Comparison of ENCODE assay signal across 10 cellular contexts in the genomic region with DNA sequence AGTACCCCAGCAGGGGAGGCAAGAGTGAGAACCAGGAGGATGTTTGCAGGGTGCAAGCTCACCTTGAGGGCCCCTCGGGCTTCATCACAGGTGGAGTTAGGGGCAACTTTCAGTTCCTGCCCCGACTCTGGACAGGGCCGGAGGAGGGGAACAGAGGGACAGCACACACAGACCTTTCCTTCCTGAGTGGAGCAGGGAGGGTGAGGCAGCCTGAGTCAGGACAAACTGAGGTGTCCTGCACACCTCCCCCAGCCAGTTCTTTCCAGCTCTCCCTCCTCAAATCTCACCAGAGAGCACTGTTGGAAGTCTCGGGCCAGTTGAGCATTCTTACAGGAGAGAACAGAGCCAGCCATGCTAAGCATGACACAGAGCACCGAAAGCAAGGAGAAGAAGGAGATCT. TPM values are rescaled to one million over a fixed set of nuclear protein-coding genes. Genes with fewer than 3 reads are reported as not detected.
DNase-seq lines count a peak whose midpoint lies in the region; ATAC-seq and TF ChIP-seq lines count a peak whose summit lies in the region.
"Had no signal": no experiment of that assay in that cellular context is flagged by ENCODE, and none has a peak within 500 bp of the region (broad histone marks: within the 10 kb centered on the region; RNA-seq: fewer than 3 reads in every experiment).

No MANE protein-coding gene starts in this region.

- peaks cover 14% of the 10 kb centered on the region; the same call in 1 of the 2 replicates for H3F3A ChIP-seq in SU-DHL-6 (ENCODE audit: insufficient read depth)

- 51% methylated on average over 5 of the region's 5 CpGs for WGBS in esophagus muscularis mucosa
- WGBS in body of pancreas, 2 donors = 71 to 76% methylated on average over 2 to 5 of the region's 5 CpGs

- peak overlapping the region; percentile 51 for H3K4me2 ChIP-seq in SU-DHL-6 (ENCODE audit: low read depth, low read length, poor library complexity, severe bottlenecking)

- intact Hi-C loops in esophagus muscularis mucosa (cut with DNase I) = no loop called here
- intact Hi-C loops in body of pancreas (cut with DNase I) = loop anchor here (5.0 to 10.0 kb wide), 2 partner anchors 69 to 341 kb away; partner anchors contain the start of gene RUSC1

- DNase-seq in esophagus muscularis mucosa (ENCODE audit: extremely low spot score) = no peak
- no peak for DNase-seq in retinal pigment epithelial cell (ENCODE audit: low read depth)
- DNase-seq in activated CD4-positive, CD25-positive, alpha-beta regulatory T cell treated with anti-CD3 and anti-CD28 coated beads, Interleukin-2, amount 50 U/mL, for 72 hours = no peak
- no peak for DNase-seq in body of pancreas
- DNase-seq in OCI-M1 (lab: John Stamatoyannopoulos, UW) = no peak
- DNase-seq: MV-4-11, thyroid gland had no signal

- TF ChIP-seq CTCF in GM12875 (IDR thresholded peaks at IDR 0.05; ENCODE audit: borderline replicate concordance, insufficient read depth, low read depth, low read length) = no peak
- no peak for TF ChIP-seq CTCF in SU-DHL-6 (IDR thresholded peaks at IDR 0.05; ENCODE audit: insufficient read depth, low read length, poor library complexity, severe bottlenecking)
- no peak for TF ChIP-seq CTCF in esophagus muscularis mucosa (IDR thresholded peaks at IDR 0.05)
- no peak for TF ChIP-seq CTCF in retinal pigment epithelial cell (conservative IDR thresholded peaks at IDR 0.05; ENCODE audit: low read depth, low read length)
- no peak for TF ChIP-seq CTCF in body of pancreas (IDR thresholded peaks at IDR 0.05)

- no peak for TF ChIP-seq EP300 in esophagus muscularis mucosa (IDR thresholded peaks at IDR 0.05)

- H3K27ac ChIP-seq in SU-DHL-6 (ENCODE audit: low read depth, low read length) = peak overlapping the region; percentile 57
- peak overlapping the region; percentile 97 to 98 (median 98) for H3K27ac ChIP-seq in esophagus muscularis mucosa (replicated peaks in 1 of 4)
- no peak overlapping the region for H3K27ac ChIP-seq in body of pancreas

- no peak for TF ChIP-seq POLR2A in esophagus muscularis mucosa (IDR thresholded peaks at IDR 0.05; ENCODE audit: low read depth)
- no peak for TF ChIP-seq POLR2A in body of pancreas (IDR thresholded peaks at IDR 0.05)

- H3K4me3 ChIP-seq in GM12875 (ENCODE audit: low read depth, low read length) (peak overlapping the region; percentile 68), SU-DHL-6 (ENCODE audit: insufficient read depth, low read length, poor library complexity, severe bottlenecking) (peak overlapping the region; percentile 71), esophagus muscularis mucosa (peak overlapping the region; percentile 94 to 97 (median 96)), retinal pigment epithelial cell (ENCODE audit: low read length) (peak overlapping the region; percentile 76), body of pancreas (no peak overlapping the region)

- H3K36me3 ChIP-seq in SU-DHL-6 (ENCODE audit: low read length) (no peaks in the 10 kb centered on the region), esophagus muscularis mucosa (peaks cover 5 to 31% (median 24%) of the 10 kb centered on the region in 4 donors), body of pancreas (replicated peaks in 1 of 2; ENCODE audit: insufficient read depth in 1 of 2, low read depth in 2 of 2) (peaks cover 0 to 4% of the 10 kb centered on the region in 2 donors)

- H3K79me2 ChIP-seq in SU-DHL-6 (ENCODE audit: insufficient read depth, low read length) = no peaks in the 10 kb centered on the region

- H3K9me3 ChIP-seq in SU-DHL-6 (ENCODE audit: insufficient read depth, low read length) = no peaks in the 10 kb centered on the region
- H3K9me3 ChIP-seq in esophagus muscularis mucosa = no peaks in the 10 kb centered on the region
- no peaks in the 10 kb centered on the region for H3K9me3 ChIP-seq in body of pancreas
- H3K9me3 ChIP-seq: thyroid gland had no signal

- no peak overlapping the region for H2AFZ ChIP-seq in SU-DHL-6 (ENCODE audit: low read depth, low read length, severe bottlenecking)

- no peaks in the 10 kb centered on the region for H3K9me2 ChIP-seq in SU-DHL-6 (replicated peaks; ENCODE audit: insufficient read depth, low read length)

- ATAC-seq in body of pancreas = no peak
- no peak for ATAC-seq in activated CD4-positive, CD25-positive, alpha-beta regulatory T cell treated with anti-CD3 and anti-CD28 coated beads, Interleukin-2, amount 50 U/mL, for 24 hours

- H4K20me1 ChIP-seq in SU-DHL-6 (ENCODE audit: low read depth, low read length) = no peaks in the 10 kb centered on the region

- H3K4me1 ChIP-seq in esophagus muscularis mucosa (peaks cover 32 to 62% (median 47%) of the 10 kb centered on the region in 4 donors), body of pancreas (peaks cover 35% of the 10 kb centered on the region)

- no peaks in the 10 kb centered on the region for H3K27me3 ChIP-seq in SU-DHL-6 (ENCODE audit: low read length)
- H3K27me3 ChIP-seq in esophagus muscularis mucosa = no peaks in the 10 kb centered on the region
- no peaks in the 10 kb centered on the region for H3K27me3 ChIP-seq in body of pancreas
- H3K27me3 ChIP-seq: thyroid gland had no signal

- H3K9ac ChIP-seq in SU-DHL-6 (ENCODE audit: low read length) = peak overlapping the region; percentile 76

RNA-seq across cellular contexts. Expression of gene ENTREP3, which starts 1.5 kb away (rescaled TPM):
- total RNA-seq in esophagus muscularis mucosa (10 to 100 TPM; 15.1 to 38.7 (median 22.6) TPM), body of pancreas (10 to 100 TPM in 1 of 2 donors, 1 to 10 TPM in 1; 6.2 to 12.2 TPM)

RNA-seq across cellular contexts. Expression of gene SCAMP3, which starts 8.4 kb away (rescaled TPM):
- 10 to 100 TPM; 33.6 to 56.0 (median 43.5) TPM for total RNA-seq in esophagus muscularis mucosa
- 10 to 100 TPM; 36.8 to 38.9 TPM for total RNA-seq in body of pancreas

RNA-seq across cellular contexts. Expression of gene CLK2, which starts 19.5 kb away (rescaled TPM):
- total RNA-seq in esophagus muscularis mucosa (10 to 100 TPM; 17.6 to 32.0 (median 25.3) TPM), body of pancreas (10 to 100 TPM; 36.6 to 40.7 TPM)

RNA-seq across cellular contexts. Expression of gene HCN3, which starts 23.5 kb away (rescaled TPM):
- total RNA-seq in esophagus muscularis mucosa (1 to 10 TPM; 1.0 to 2.1 (median 1.4) TPM), body of pancreas (1 to 10 TPM; 1.3 to 2.9 TPM)

RNA-seq across cellular contexts. Expression of gene MTX1, which starts 45.3 kb away (rescaled TPM):
- total RNA-seq in esophagus muscularis mucosa (10 to 100 TPM; 34.1 to 52.8 (median 38.0) TPM), body of pancreas (10 to 100 TPM in 1 of 2 donors, 1 to 10 TPM in 1; 5.9 to 16.3 TPM)

Comparison
In these comparisons a context has a peak if more than half of its experiments do, and no peak if none do; other contexts are left out.
1. H3K4me3 ChIP-seq: peak in GM12875 (single experiment), SU-DHL-6 (single experiment), esophagus muscularis mucosa (4 of 4) and retinal pigment epithelial cell (single experiment); none in body of pancreas (0 of 2).
2. H3K27ac ChIP-seq: peak in SU-DHL-6 (single experiment) and esophagus muscularis mucosa (4 of 4); none in body of pancreas (0 of 4).